In genomic region chr16:89923640-89924297, GRCh38 we compare ENCODE assay signal across 1 cellular context.
A peak's percentile ranks its signal among the peaks of the same experiment; 100 is the strongest.
TF ChIP-seq lines count a peak whose summit lies in the region.

No MANE protein-coding gene starts in this region.

TF ChIP-seq in HepG2, 621 proteins besides CTCF, POLR2A, EP300 and RAD21 (continued from another document):
- TF ChIP-seq ZBTB4 (CRISPR knock-in tag; IDR thresholded peaks at IDR 0.05; ENCODE audit: borderline replicate concordance) (peak; percentile 81; the same call in 1 of the 2 replicates), ZNF224 (CRISPR knock-in tag; IDR thresholded peaks at IDR 0.05) (no peak), DMAP1 (CRISPR knock-in tag; IDR thresholded peaks at IDR 0.05) (no peak), ZNF296 (CRISPR knock-in tag; conservative IDR thresholded peaks at IDR 0.05) (no peak), KLF16 (CRISPR knock-in tag; IDR thresholded peaks at IDR 0.05) (no peak), KLF13 (CRISPR knock-in tag; IDR thresholded peaks at IDR 0.05) (0 out of 2 replicates have a peak, but pooled peaks have one; percentile 44), SALL2 (CRISPR knock-in tag; IDR thresholded peaks at IDR 0.05) (no peak), ZNF558 (CRISPR knock-in tag; IDR thresholded peaks at IDR 0.05; ENCODE audit: borderline replicate concordance) (0 out of 2 replicates have a peak, but pooled peaks have one; percentile 2), ZEB1 (IDR thresholded peaks at IDR 0.05; ENCODE audit: insufficient replicate concordance, low read depth) (no peak), HOMEZ (CRISPR knock-in tag; IDR thresholded peaks at IDR 0.05; ENCODE audit: low read depth) (no peak), ZBTB1 (CRISPR knock-in tag; IDR thresholded peaks at IDR 0.05; ENCODE audit: borderline replicate concordance) (no peak), ARID3A (IDR thresholded peaks at IDR 0.05; ENCODE audit: low read depth, low read length) (no peak), NFKB2 (CRISPR knock-in tag; IDR thresholded peaks at IDR 0.05; ENCODE audit: borderline replicate concordance) (0 out of 2 replicates have a peak, but pooled peaks have one; percentile 14), MZF1 (CRISPR knock-in tag; IDR thresholded peaks at IDR 0.05; ENCODE audit: borderline replicate concordance) (no peak), ZBTB7B (CRISPR knock-in tag; IDR thresholded peaks at IDR 0.05) (peak; percentile 18; the same call in 1 of the 2 replicates), XBP1 (CRISPR knock-in tag; IDR thresholded peaks at IDR 0.05) (no peak), CBX5 (CRISPR knock-in tag; IDR thresholded peaks at IDR 0.05; ENCODE audit: borderline replicate concordance) (no peak), CREB3 (CRISPR knock-in tag; IDR thresholded peaks at IDR 0.05) (no peak)
